ENCODE assay signal across 8 cellular contexts in genomic region chr5:137735531-137736284, GRCh38. TPM values are rescaled to one million over a fixed set of nuclear protein-coding genes. Genes with fewer than 3 reads are reported as not detected.
DNase-seq lines count a peak whose midpoint lies in the region; ATAC-seq and TF ChIP-seq lines count a peak whose summit lies in the region.

A gene with protein sequence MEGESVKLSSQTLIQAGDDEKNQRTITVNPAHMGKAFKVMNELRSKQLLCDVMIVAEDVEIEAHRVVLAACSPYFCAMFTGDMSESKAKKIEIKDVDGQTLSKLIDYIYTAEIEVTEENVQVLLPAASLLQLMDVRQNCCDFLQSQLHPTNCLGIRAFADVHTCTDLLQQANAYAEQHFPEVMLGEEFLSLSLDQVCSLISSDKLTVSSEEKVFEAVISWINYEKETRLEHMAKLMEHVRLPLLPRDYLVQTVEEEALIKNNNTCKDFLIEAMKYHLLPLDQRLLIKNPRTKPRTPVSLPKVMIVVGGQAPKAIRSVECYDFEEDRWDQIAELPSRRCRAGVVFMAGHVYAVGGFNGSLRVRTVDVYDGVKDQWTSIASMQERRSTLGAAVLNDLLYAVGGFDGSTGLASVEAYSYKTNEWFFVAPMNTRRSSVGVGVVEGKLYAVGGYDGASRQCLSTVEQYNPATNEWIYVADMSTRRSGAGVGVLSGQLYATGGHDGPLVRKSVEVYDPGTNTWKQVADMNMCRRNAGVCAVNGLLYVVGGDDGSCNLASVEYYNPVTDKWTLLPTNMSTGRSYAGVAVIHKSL (minus strand): TSS chr5:137736089. CDS start chr5:137735646, 443 bp downstream.

- peak; percentile 73 for DNase-seq in BE2C
- peak in 22 of 34 experiments; percentile 9 to 51 (median 27) for DNase-seq in T-cell
- peak; percentile 51 to 66 for DNase-seq in cardiac fibroblast (ENCODE audit: low read depth in 2 of 2)
- DNase-seq in retinal pigment epithelial cell (ENCODE audit: low read depth) = no peak
- DNase-seq in HCEC 1CT = no peak

- CTCF ChIA-PET in T-cell (lab: Charles Lee) = interaction anchor here (0.9 to 3.2 kb wide), 8 partner anchors 11 to 75 kb away, joined by 3 to 15 read pairs (median 5); no protein-coding TSS in a partner anchor

- H3K27me3 ChIP-seq in BE2C = no peaks in the 10 kb centered on the region

- H3K36me3 ChIP-seq in BE2C = no peaks in the 10 kb centered on the region

- no peaks in the 10 kb centered on the region for H3K27me3 Mint-ChIP-seq in T-cell

- TF ChIP-seq CTCF in BE2C (IDR thresholded peaks at IDR 0.05; ENCODE audit: low read depth, low read length) (peak; percentile 46), cardiac fibroblast (IDR thresholded peaks at IDR 0.05; ENCODE audit: low read depth, low read length) (no peak), retinal pigment epithelial cell (conservative IDR thresholded peaks at IDR 0.05; ENCODE audit: low read depth, low read length) (peak; percentile 35)

- ATAC-seq in GM19023 (IDR thresholded peaks at IDR 0.05; ENCODE audit: unreplicated experiment) = peak; percentile 60
- peak; percentile 42 for ATAC-seq in HG03378 (IDR thresholded peaks at IDR 0.05; ENCODE audit: unreplicated experiment)
- peak; percentile 45 to 67 (median 62) for ATAC-seq in T-cell (replicated peaks in 1 of 4)

- H3K9me3 ChIP-seq in BE2C (no peaks in the 10 kb centered on the region), iPS-18c (ENCODE audit: control insufficient read depth, insufficient read depth, low read length) (no peaks in the 10 kb centered on the region)

- H3K4me1 ChIP-seq in BE2C = no peaks in the 10 kb centered on the region

- H3K4me3 ChIP-seq in BE2C (ENCODE audit: low read depth, low read length) (peak within 1 kb of the TSS; percentile 62), cardiac fibroblast (replicated peaks in 1 of 2; ENCODE audit: low read depth in 2 of 2, low read length in 2 of 2) (peak within 1 kb of the TSS; percentile 48 to 56), iPS-18c (ENCODE audit: insufficient read depth, low read depth, low read length) (peak within 1 kb of the TSS; percentile 84), retinal pigment epithelial cell (ENCODE audit: low read length) (peak within 1 kb of the TSS; percentile 67)

- no peak within 1 kb of the TSS for H3K4me3 Mint-ChIP-seq in T-cell

- no peaks in the 10 kb centered on the region for H3K36me3 Mint-ChIP-seq in T-cell

- peaks cover 1 to 14% (median 13%) of the 10 kb centered on the region in 3 donors for H3K4me1 Mint-ChIP-seq in T-cell

- no peaks in the 10 kb centered on the region for H3K9me3 Mint-ChIP-seq in T-cell

- no peak within 1 kb of the TSS for H3K27ac Mint-ChIP-seq in T-cell

- POLR2A ChIA-PET in T-cell (lab: Charles Lee) = interaction anchor here in 1 of 2 donors (0.6 to 1.3 kb wide), 3 partner anchors 18 to 73 kb away, joined by 3 to 4 read pairs (median 4); no protein-coding TSS in a partner anchor

RNA-seq across cellular contexts. Expression of the gene that starts here (rescaled TPM):
- polyA plus RNA-seq in BE2C (2012; ENCODE audit: insufficient read depth, insufficient read length, low read depth) = 2.5 TPM
- 10 to 100 TPM; 15.1 to 28.0 (median 26.5) TPM for total RNA-seq in T-cell

Comparison
In these comparisons a context has a peak if more than half of its experiments do, and no peak if none do; other contexts are left out.
1. DNase-seq: peak in BE2C (single experiment), T-cell (22 of 34) and cardiac fibroblast (2 of 2); none in retinal pigment epithelial cell (single experiment) and HCEC 1CT (single experiment).
2. Peak in every context shown above with its lines, with median percentiles within 50 percentile points of each other: H3K4me3 ChIP-seq and ATAC-seq.